In genomic region chr1:235093685-235094592, GRCh38 we compare ENCODE assay signal across 8 cellular contexts. TPM values are rescaled to one million over a fixed set of nuclear protein-coding genes. Genes with fewer than 3 reads are reported as not detected.
DNase-seq lines count a peak whose midpoint lies in the region; ATAC-seq and TF ChIP-seq lines count a peak whose summit lies in the region.

No MANE protein-coding gene starts in this region.

- H3K4me3 ChIP-seq in NB4 (ENCODE audit: low read depth, low read length), result no peak overlapping the region

- peaks cover 0 to 6% (median 0%) of the 10 kb centered on the region in 7 donors for H3K9me3 Mint-ChIP-seq in CD14-positive monocyte
- H3K9me3 Mint-ChIP-seq in T-helper 2 cell treated with Interferon-gamma antibody and Interleukin-4, amounts not matched to agents 5 μg/mL and 100 μg/mL, for 36 hours, result no peaks in the 10 kb centered on the region

- H3K4me3 Mint-ChIP-seq in CD14-positive monocyte, result peak overlapping the region in 1 of 2 donors; percentile 62
- H3K4me3 Mint-ChIP-seq in T-helper 2 cell treated with Interferon-gamma antibody and Interleukin-4, amounts not matched to agents 5 μg/mL and 100 μg/mL, for 36 hours, result peak overlapping the region; percentile 39

- peak; percentile 97 for TF ChIP-seq CTCF in CD14-positive monocyte (IDR thresholded peaks at IDR 0.05)
- peak; percentile 93 for TF ChIP-seq CTCF in NB4 (IDR thresholded peaks at IDR 0.05; ENCODE audit: low read depth, low read length)

- H3K4me1 Mint-ChIP-seq in CD14-positive monocyte, result peaks cover 16% of the 10 kb centered on the region
- H3K4me1 Mint-ChIP-seq in T-helper 2 cell treated with Interferon-gamma antibody and Interleukin-4, amounts not matched to agents 5 μg/mL and 100 μg/mL, for 36 hours (ENCODE audit: low read depth), result peaks cover 11% of the 10 kb centered on the region

- H3K27ac Mint-ChIP-seq in CD14-positive monocyte, result no peak overlapping the region
- peak overlapping the region; percentile 71 for H3K27ac Mint-ChIP-seq in T-helper 2 cell treated with Interferon-gamma antibody and Interleukin-4, amounts not matched to agents 5 μg/mL and 100 μg/mL, for 36 hours

- DNase-seq in CD14-positive monocyte (ENCODE audit: low spot score), result no peak
- peak; percentile 82 for DNase-seq in NB4 (ENCODE audit: low read depth)
- peak; percentile 76 for DNase-seq in T-helper 2 cell treated with Interferon-gamma antibody and Interleukin-4, amounts not matched to agents 5 μg/mL and 100 μg/mL, for 36 hours (ENCODE audit: low spot score)
- DNase-seq in anterior cingulate cortex (lab: John Stamatoyannopoulos, UW), result peak in 53 of 58 donors; percentile 17 to 81 (median 50)
- peak; percentile 36 to 43 for DNase-seq in hippocampal formation (lab: John Stamatoyannopoulos, UW)
- DNase-seq in retina, result peak; percentile 92

- ATAC-seq in GM21528 (IDR thresholded peaks at IDR 0.05; ENCODE audit: low FRiP score, unreplicated experiment) (peak; percentile 70), HG03196 (IDR thresholded peaks at IDR 0.05; ENCODE audit: unreplicated experiment) (no peak)

- no peak for TF ChIP-seq POLR2A in NB4 (IDR thresholded peaks at IDR 0.05; ENCODE audit: extremely low read depth, insufficient read length)

- H3K36me3 Mint-ChIP-seq in CD14-positive monocyte, result no peaks in the 10 kb centered on the region
- no peaks in the 10 kb centered on the region for H3K36me3 Mint-ChIP-seq in T-helper 2 cell treated with Interferon-gamma antibody and Interleukin-4, amounts not matched to agents 5 μg/mL and 100 μg/mL, for 36 hours (ENCODE audit: low read depth)

- peaks cover 3 to 7% (median 5%) of the 10 kb centered on the region in 3 donors for H3K27me3 Mint-ChIP-seq in CD14-positive monocyte (ENCODE audit: low read depth in 3 of 3)
- H3K27me3 Mint-ChIP-seq in T-helper 2 cell treated with Interferon-gamma antibody and Interleukin-4, amounts not matched to agents 5 μg/mL and 100 μg/mL, for 36 hours (ENCODE audit: low read depth), result no peaks in the 10 kb centered on the region

- intact Hi-C loops in CD14-positive monocyte (cut with micrococcal nuclease), result loop anchor here (5.0 kb wide), 1 partner anchor 597 kb away; no protein-coding TSS in a partner anchor

RNA-seq across cellular contexts. Expression of gene TOMM20, which starts 34.7 kb away (rescaled TPM):
- polyA plus RNA-seq in CD14-positive monocyte, result 10 to 100 TPM; 31.5 to 34.8 TPM
